Comparison of ENCODE assay signal across 8 cellular contexts in the genomic region with DNA sequence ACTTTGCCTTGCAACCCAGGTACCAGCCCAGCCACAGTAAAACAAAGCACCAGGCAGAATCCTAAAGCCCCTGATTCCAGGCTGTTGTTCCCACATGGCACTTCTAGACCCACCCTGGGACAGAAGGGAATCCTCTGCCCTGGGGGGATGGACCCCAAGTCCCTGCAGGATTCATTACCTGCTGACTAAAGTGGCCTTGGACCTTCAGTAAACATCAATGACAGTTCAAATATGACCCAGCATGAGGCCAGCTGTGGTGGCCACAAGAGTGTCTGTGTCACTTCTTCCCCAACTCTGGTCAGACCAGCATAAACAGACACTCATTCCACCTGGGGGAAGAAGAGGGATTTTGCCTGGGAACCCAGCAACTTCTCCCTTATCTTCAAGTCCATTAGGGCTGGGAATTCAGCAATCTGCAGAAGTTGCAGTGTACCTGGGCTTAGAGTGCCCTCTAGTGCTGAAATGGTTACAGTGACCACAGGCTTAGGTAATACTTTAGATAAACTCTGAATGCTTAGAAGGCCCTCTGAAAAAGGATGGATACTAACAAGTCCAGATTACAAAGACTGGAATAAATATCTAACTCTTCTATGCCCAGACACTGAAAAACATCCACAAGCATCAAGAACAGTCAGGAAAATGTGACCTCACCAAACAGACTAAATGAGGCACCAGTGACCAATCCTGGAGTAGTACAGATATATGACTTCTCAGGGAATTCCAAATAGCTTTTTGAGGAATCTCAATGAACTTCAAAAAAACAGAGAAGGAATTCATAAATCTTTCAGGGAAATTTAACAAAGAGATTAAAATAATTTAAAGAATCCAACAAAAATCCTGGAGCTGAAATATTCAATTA.
A peak's percentile ranks its signal among the peaks of the same experiment; 100 is the strongest.
DNase-seq lines count a peak whose midpoint lies in the region; ATAC-seq and TF ChIP-seq lines count a peak whose summit lies in the region.

No MANE protein-coding gene starts in this region.

- in situ Hi-C loops in Panc1 (cut with HindIII; ENCODE audit: low pct_unique_long_range_greater_than_20kb, low sequenced_read_pairs) = no loop called here

- no peaks in the 10 kb centered on the region for H3K9me3 ChIP-seq in Panc1 (ENCODE audit: control insufficient read depth, insufficient read depth, low read depth, low read length)

- ATAC-seq in GM21786 (IDR thresholded peaks at IDR 0.05; ENCODE audit: unreplicated experiment) (peak; percentile 78), Panc1 (peak; percentile 92)

- POLR2A ChIA-PET in Panc1 (lab: Charles Lee) = interaction anchor here (0.7 kb wide), 1 partner anchor 131 kb away, joined by 3 read pairs; no protein-coding TSS in a partner anchor

- H3K9me3 Mint-ChIP-seq in brain = peaks cover 28 to 58% (median 53%) of the 10 kb centered on the region in 5 experiments

- peak; percentile 86 for TF ChIP-seq CTCF in Panc1 (IDR thresholded peaks at IDR 0.05)
- TF ChIP-seq CTCF in brain (conservative IDR thresholded peaks at IDR 0.05) = peak; percentile 26 to 57

- no peaks in the 10 kb centered on the region for H3K4me1 ChIP-seq in Panc1 (ENCODE audit: control insufficient read depth, insufficient read depth, low read length)

- H3K4me3 ChIP-seq in Panc1 (ENCODE audit: low read depth in 2 of 2, low read length in 2 of 2) = no peak overlapping the region

- no peaks in the 10 kb centered on the region for H3K36me3 ChIP-seq in Panc1 (ENCODE audit: control insufficient read depth, insufficient read depth, low read length)

- no peak for TF ChIP-seq EP300 in Ishikawa (IDR thresholded peaks at IDR 0.05; ENCODE audit: borderline replicate concordance)

- intact Hi-C loops in Panc1 (cut with micrococcal nuclease; ENCODE audit: unreplicated experiment) = loop anchor here (5.0 to 10.0 kb wide), 2 partner anchors 346 to 1144 kb away; no protein-coding TSS in a partner anchor

- H3K36me3 Mint-ChIP-seq in brain = peaks cover 95% of the 10 kb centered on the region

- H3K27me3 ChIP-seq in Panc1 (ENCODE audit: control insufficient read depth, insufficient read depth, low read length) = no peaks in the 10 kb centered on the region

- BruUV-seq in Panc1 (replicated peaks; lab: Mats Ljungman, UMichigan) = no TSS peak

- no peaks in the 10 kb centered on the region for H3K27me3 Mint-ChIP-seq in brain

- peak; percentile 5 to 14 for DNase-seq in activated CD4-positive, alpha-beta T cell treated with anti-CD3 and anti-CD28 coated beads for 24 hours (ENCODE audit: low read depth in 2 of 2)
- no peak for DNase-seq in activated CD4-positive, alpha-beta T cell treated with anti-CD3 and anti-CD28 coated beads for 1 hour
- peak; percentile 59 for DNase-seq in Panc1 (ENCODE audit: low read depth, low spot score)
- DNase-seq in kidney tubule cell (ENCODE audit: low spot score) = peak; percentile 70
- DNase-seq in stromal cell of bone marrow (ENCODE audit: low read depth) = peak; percentile 30

- no peak overlapping the region for H3K4me3 Mint-ChIP-seq in brain

- peaks cover 5% of the 10 kb centered on the region for H3K4me1 Mint-ChIP-seq in brain

- CTCF ChIA-PET in Panc1 (lab: Charles Lee) = interaction anchor here (0.5 kb wide), 1 partner anchor 1922 kb away, joined by 4 read pairs; no protein-coding TSS in a partner anchor

- H3K27ac ChIP-seq in Panc1 (ENCODE audit: low read length) = no peak overlapping the region

- peak; percentile 82 for TF ChIP-seq RAD21 in Ishikawa (IDR thresholded peaks at IDR 0.05; ENCODE audit: low read depth)

- no peak overlapping the region for H3K27ac Mint-ChIP-seq in brain

TF ChIP-seq in Ishikawa, 13 proteins besides CTCF, POLR2A, EP300 and RAD21:
- TF ChIP-seq, protein P1, sequence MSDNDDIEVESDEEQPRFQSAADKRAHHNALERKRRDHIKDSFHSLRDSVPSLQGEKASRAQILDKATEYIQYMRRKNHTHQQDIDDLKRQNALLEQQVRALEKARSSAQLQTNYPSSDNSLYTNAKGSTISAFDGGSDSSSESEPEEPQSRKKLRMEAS (IDR thresholded peaks at IDR 0.05) = no peak
- TF ChIP-seq, protein P2, sequence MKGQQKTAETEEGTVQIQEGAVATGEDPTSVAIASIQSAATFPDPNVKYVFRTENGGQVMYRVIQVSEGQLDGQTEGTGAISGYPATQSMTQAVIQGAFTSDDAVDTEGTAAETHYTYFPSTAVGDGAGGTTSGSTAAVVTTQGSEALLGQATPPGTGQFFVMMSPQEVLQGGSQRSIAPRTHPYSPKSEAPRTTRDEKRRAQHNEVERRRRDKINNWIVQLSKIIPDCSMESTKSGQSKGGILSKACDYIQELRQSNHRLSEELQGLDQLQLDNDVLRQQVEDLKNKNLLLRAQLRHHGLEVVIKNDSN (IDR thresholded peaks at IDR 0.05) = no peak
- TF ChIP-seq FOXM1 (IDR thresholded peaks at IDR 0.05; ENCODE audit: borderline replicate concordance, low read depth) = no peak
- TF ChIP-seq ZBTB7A (IDR thresholded peaks at IDR 0.05; ENCODE audit: low read depth) = no peak
- no peak for TF ChIP-seq NFIC (IDR thresholded peaks at IDR 0.05)
- no peak for TF ChIP-seq TCF12 (IDR thresholded peaks at IDR 0.05; ENCODE audit: low read depth)
- TF ChIP-seq TEAD4 (IDR thresholded peaks at IDR 0.05) = no peak
- no peak for TF ChIP-seq REST (IDR thresholded peaks at IDR 0.05; ENCODE audit: low read depth)
- TF ChIP-seq EGR1 (IDR thresholded peaks at IDR 0.05) = no peak
- TF ChIP-seq TAF1 (IDR thresholded peaks at IDR 0.05; ENCODE audit: low read depth) = no peak
- TF ChIP-seq CREB1 (IDR thresholded peaks at IDR 0.05; ENCODE audit: low read depth) = no peak
- no peak for TF ChIP-seq YY1 (IDR thresholded peaks at IDR 0.05; ENCODE audit: low read depth)
- no peak for TF ChIP-seq CEBPB (IDR thresholded peaks at IDR 0.05)
